In the genomic region with DNA sequence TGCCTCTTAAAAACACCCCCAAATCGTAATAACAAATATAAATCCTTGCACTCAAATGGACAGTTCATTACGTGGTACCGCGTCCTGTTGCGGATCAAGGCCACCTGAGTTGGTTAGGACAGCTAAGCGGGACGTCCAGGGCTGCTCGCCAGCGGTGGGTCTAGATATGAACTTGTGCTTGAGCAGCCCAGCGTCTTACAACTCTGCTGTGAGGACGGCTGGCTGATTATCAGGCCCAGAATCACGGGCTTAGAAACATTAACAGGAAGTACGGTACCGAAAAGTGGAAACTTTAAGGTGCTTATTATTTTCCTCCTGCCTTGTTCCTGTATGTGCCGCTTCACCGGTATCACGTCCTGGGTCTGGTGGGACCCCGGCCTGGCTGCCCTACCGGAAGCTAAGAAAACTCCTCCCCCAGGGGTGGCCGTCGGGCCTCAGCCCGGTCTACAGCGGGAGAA, we compare ENCODE assay signal across 8 cellular contexts.
DNase-seq lines count a peak whose midpoint lies in the region; ATAC-seq and TF ChIP-seq lines count a peak whose summit lies in the region.

No MANE protein-coding gene starts in this region.

- H3K79me2 ChIP-seq in OCI-LY3 (ENCODE audit: low read length), result peaks cover 61% of the 10 kb centered on the region

- peak; percentile 29 for ATAC-seq in HG02610 (IDR thresholded peaks at IDR 0.05; ENCODE audit: unreplicated experiment)

- H3K36me3 ChIP-seq in OCI-LY3 (replicated peaks; ENCODE audit: low read depth, low read length) (peaks cover 43% of the 10 kb centered on the region), muscle layer of colon (ENCODE audit: insufficient read depth, low read length) (peaks cover 4% of the 10 kb centered on the region)

- peak; percentile 59 to 66 for DNase-seq in NOMO-1 (lab: John Stamatoyannopoulos, UW; ENCODE audit: unreplicated experiment in 2 of 2)
- DNase-seq in NOMO-1 treated with dmso at 0.1 percent for 144 hours (lab: John Stamatoyannopoulos, UW; ENCODE audit: unreplicated experiment), result no peak
- DNase-seq in EL, result no peak
- no peak for DNase-seq in erythroblast (lab: John Stamatoyannopoulos, UW)

- peak overlapping the region; percentile 98 for H3K9ac ChIP-seq in OCI-LY3 (ENCODE audit: low read length)
- H3K9ac ChIP-seq in muscle layer of colon (ENCODE audit: low read length), result peak overlapping the region; percentile 36

- H3K9me3 ChIP-seq in OCI-LY3 (ENCODE audit: insufficient read depth, low read length) (no peaks in the 10 kb centered on the region), muscle layer of colon (ENCODE audit: low read length) (no peaks in the 10 kb centered on the region)

- peak overlapping the region; percentile 32; the same call in 1 of the 2 replicates for H2AFZ ChIP-seq in OCI-LY3 (ENCODE audit: low read depth, low read length)

- H4K20me1 ChIP-seq in OCI-LY3 (ENCODE audit: insufficient read depth, low read length), result peaks cover 36% of the 10 kb centered on the region

- H3K4me3 ChIP-seq in OCI-LY3 (ENCODE audit: low read length) (peak overlapping the region; percentile 99), muscle layer of colon (ENCODE audit: low read depth in 1 of 2, low read length in 2 of 2) (peak overlapping the region; percentile 36 to 76)

- H3K4me2 ChIP-seq in OCI-LY3 (ENCODE audit: low read length), result peak overlapping the region; percentile 97

- TF ChIP-seq CTCF in OCI-LY3 (IDR thresholded peaks at IDR 0.05; ENCODE audit: low read depth, low read length), result no peak

- H3K27me3 ChIP-seq in OCI-LY3 (ENCODE audit: low read depth, low read length), result no peaks in the 10 kb centered on the region
- no peaks in the 10 kb centered on the region for H3K27me3 ChIP-seq in muscle layer of colon (ENCODE audit: control insufficient read depth in 1 of 2, insufficient read depth in 2 of 2, low read length in 2 of 2)

- no peak for TF ChIP-seq POLR2A in erythroblast (IDR thresholded peaks at IDR 0.05; ENCODE audit: low read length)

- H3K4me1 ChIP-seq in OCI-LY3 (ENCODE audit: low read length), result peaks cover 36% of the 10 kb centered on the region
- H3K4me1 ChIP-seq in muscle layer of colon (ENCODE audit: insufficient read depth, low read length), result peaks cover 28% of the 10 kb centered on the region

- H3K27ac ChIP-seq in OCI-LY3 (ENCODE audit: low read length) (peak overlapping the region; percentile 92), cingulate gyrus (ENCODE audit: low read depth, low read length) (peak overlapping the region; percentile 100), muscle layer of colon (ENCODE audit: low read depth, low read length) (peak overlapping the region; percentile 91)

Comparison
In these comparisons a context has a peak if more than half of its experiments do, and no peak if none do; other contexts are left out.
1. DNase-seq: peak in NOMO-1 (2 of 2); none in NOMO-1 treated with dmso at 0.1 percent for 144 hours (single experiment), EL (single experiment) and erythroblast (0 of 2).
2. Peak in every context shown above with its lines, with median percentiles within 50 percentile points of each other: H3K27ac ChIP-seq.